In genomic region chr1:7609311-7609994, GRCh38 we compare ENCODE assay signal across 20 cellular contexts.
DNase-seq lines count a peak whose midpoint lies in the region; ATAC-seq and TF ChIP-seq lines count a peak whose summit lies in the region.
"Had no signal": no experiment of that assay in that cellular context is flagged by ENCODE, and none has a peak within 500 bp of the region (broad histone marks: within the 10 kb centered on the region; RNA-seq: fewer than 3 reads in every experiment).

No MANE protein-coding gene starts in this region.

- peak overlapping the region; percentile 59 for H3K27ac Mint-ChIP-seq in glutamatergic neuron (ENCODE audit: unreplicated experiment)
- H3K27ac Mint-ChIP-seq: B cell, T-cell had no signal

- no peak overlapping the region for H3K4me3 Mint-ChIP-seq in glutamatergic neuron (ENCODE audit: unreplicated experiment)
- H3K4me3 Mint-ChIP-seq: B cell, neural crest cell, T-cell had no signal

- intact Hi-C loops in sciatic nerve (cut with DNase I) = no loop called here
- intact Hi-C loops in gastrocnemius medialis (cut with DNase I; ENCODE audit: low total_unique reads) = no loop called here

- DNase-seq in DMS 273 (lab: John Stamatoyannopoulos, UW; ENCODE audit: unreplicated experiment) (peak; percentile 14), DMS 273 treated with DMSO at 0.1 percent for 48 hours (lab: John Stamatoyannopoulos, UW) (no peak), NCI-H146 (lab: John Stamatoyannopoulos, UW) (peak; percentile 76), glutamatergic neuron (no peak), sciatic nerve (ENCODE audit: low spot score) (peak; percentile 38), AG20443 (ENCODE audit: low spot score) (no peak), gastrocnemius medialis (no peak), C1 segment of cervical spinal cord (lab: John Stamatoyannopoulos, UW) (no peak)
- DNase-seq: activated CD4-positive, alpha-beta T cell treated with anti-CD3 and anti-CD28 coated beads for 48 hours; colonic mucosa; left colon; NCI-H1694 treated with DMSO at 0.1 percent for 48 hours; NCI-H446 treated with DMSO at 0.1 percent for 48 hours; stimulated activated CD4-positive, alpha-beta T cell treated with anti-CD3 and anti-CD28 coated beads, Interleukin-4, amount 100 ng/mL, for 4 hours; stomach; T-cell; trophoblast cell had no signal

- no peak for TF ChIP-seq POLR2A in gastrocnemius medialis (IDR thresholded peaks at IDR 0.05)

- H3K27ac ChIP-seq in gastrocnemius medialis = no peak overlapping the region
- H3K27ac ChIP-seq: 22Rv1, colonic mucosa, stomach had no signal

- ATAC-seq in sciatic nerve = no peak
- ATAC-seq in gastrocnemius medialis = no peak
- ATAC-seq: left colon, T-cell had no signal

- H3K4me1 ChIP-seq in gastrocnemius medialis = no peaks in the 10 kb centered on the region
- H3K4me1 ChIP-seq: colonic mucosa, stomach had no signal

- no peak overlapping the region for H3K4me3 ChIP-seq in gastrocnemius medialis
- H3K4me3 ChIP-seq: colonic mucosa, stomach had no signal

- TF ChIP-seq CTCF in glutamatergic neuron (IDR thresholded peaks at IDR 0.05; ENCODE audit: partially characterized antibody, unreplicated experiment) = no peak
- TF ChIP-seq CTCF in gastrocnemius medialis (IDR thresholded peaks at IDR 0.05 in 4 of 5, conservative IDR thresholded peaks at IDR 0.05 in 1 of 5) = no peak

- peaks cover 6% of the 10 kb centered on the region for H3K27me3 Mint-ChIP-seq in glutamatergic neuron (ENCODE audit: unreplicated experiment)

- no peaks in the 10 kb centered on the region for H3K36me3 ChIP-seq in gastrocnemius medialis
- H3K36me3 ChIP-seq: colonic mucosa, stomach had no signal

- peaks cover 6% of the 10 kb centered on the region for H3K9me3 Mint-ChIP-seq in glutamatergic neuron (ENCODE audit: unreplicated experiment)
- H3K9me3 Mint-ChIP-seq: T-cell had no signal

- no peaks in the 10 kb centered on the region for H3K9me3 ChIP-seq in gastrocnemius medialis
- H3K9me3 ChIP-seq: colonic mucosa had no signal

- peaks cover 14% of the 10 kb centered on the region for H3K4me1 Mint-ChIP-seq in glutamatergic neuron (ENCODE audit: low read depth, unreplicated experiment)
- H3K4me1 Mint-ChIP-seq: B cell, T-cell had no signal

- H3K36me3 Mint-ChIP-seq in glutamatergic neuron (ENCODE audit: unreplicated experiment) = peaks cover 4% of the 10 kb centered on the region
- H3K36me3 Mint-ChIP-seq: T-cell had no signal

- in situ Hi-C loops in gastrocnemius medialis (cut with MboI; ENCODE audit: low sequenced_read_pairs in 4 of 4) = no loop called here

- no peaks in the 10 kb centered on the region for H3K27me3 ChIP-seq in gastrocnemius medialis
- H3K27me3 ChIP-seq: colonic mucosa had no signal

Comparison
In these comparisons a context has a peak if more than half of its experiments do, and no peak if none do; other contexts are left out.
1. DNase-seq: peak in DMS 273 (single experiment), NCI-H146 (single experiment) and sciatic nerve (single experiment); none in DMS 273 treated with DMSO at 0.1 percent for 48 hours (single experiment), glutamatergic neuron (single experiment), AG20443 (single experiment), gastrocnemius medialis (0 of 2) and C1 segment of cervical spinal cord (0 of 14).